Comparison of ENCODE assay signal across 19 cellular contexts in genomic region chr12:67645571-67645970, GRCh38. TPM values are rescaled to one million over a fixed set of nuclear protein-coding genes. Genes with fewer than 3 reads are reported as not detected.
A peak's percentile ranks its signal among the peaks of the same experiment; 100 is the strongest.
DNase-seq lines count a peak whose midpoint lies in the region; ATAC-seq and TF ChIP-seq lines count a peak whose summit lies in the region.
"Had no signal": no experiment of that assay in that cellular context is flagged by ENCODE, and none has a peak within 500 bp of the region (broad histone marks: within the 10 kb centered on the region; RNA-seq: fewer than 3 reads in every experiment).

No MANE protein-coding gene starts in this region.

- TF ChIP-seq CTCF in AG04449 (IDR thresholded peaks at IDR 0.05; ENCODE audit: insufficient read depth, low read length, missing control alignments): no peak
- no peak for TF ChIP-seq CTCF in HEK293 (tag by site-specific recombination; IDR thresholded peaks at IDR 0.05)
- TF ChIP-seq CTCF in mammary epithelial cell (conservative IDR thresholded peaks at IDR 0.05 in 1 of 2, IDR thresholded peaks at IDR 0.05 in 1 of 2; ENCODE audit: extremely low read depth in 1 of 2, insufficient read depth in 1 of 2, low read depth in 1 of 2, low read length in 2 of 2): no peak

- dilution Hi-C loops in mammary epithelial cell (cut with HindIII; ENCODE audit: low sequenced_read_pairs): no loop called here

- peaks cover 0 to 2% of the 10 kb centered on the region in 2 experiments; a peak in 1 of 3 replicates for H3K36me3 ChIP-seq in HEK293 (ENCODE audit: control insufficient read depth in 2 of 2, insufficient read depth in 1 of 2, low read length in 2 of 2)
- no peaks in the 10 kb centered on the region for H3K36me3 ChIP-seq in mammary epithelial cell (ENCODE audit: insufficient read depth, low read length)

- H3K4me1 ChIP-seq in HEK293 (ENCODE audit: control insufficient read depth, insufficient read depth, low read length) (0 out of 2 replicates have a peak, but pooled peaks cover 3% of the 10 kb centered on the region), mammary epithelial cell (ENCODE audit: insufficient read depth, low read length) (peaks cover 11% of the 10 kb centered on the region)

- BruUV-seq in mammary epithelial cell (replicated peaks; lab: Mats Ljungman, UMichigan): no TSS peak

- no peak overlapping the region for H3K4me2 ChIP-seq in mammary epithelial cell (ENCODE audit: insufficient read depth, low read depth, low read length)

- H3K79me2 ChIP-seq in mammary epithelial cell (ENCODE audit: insufficient read depth, low read length): peaks cover 19% of the 10 kb centered on the region

- H3K9me3 ChIP-seq in HEK293 (ENCODE audit: control insufficient read depth, insufficient read depth, low read depth, low read length): no peaks in the 10 kb centered on the region
- no peaks in the 10 kb centered on the region for H3K9me3 ChIP-seq in mammary epithelial cell (replicated peaks; ENCODE audit: insufficient read depth, low read length)

- H3K9ac ChIP-seq in mammary epithelial cell (ENCODE audit: insufficient read depth, low read length): no peak overlapping the region
- H3K9ac ChIP-seq: parathyroid adenoma had no signal

- H3K27ac ChIP-seq in HEK293 (ENCODE audit: extremely low read depth, low read depth, low read length) (no peak overlapping the region), mammary epithelial cell (ENCODE audit: insufficient read depth, low read depth, low read length) (no peak overlapping the region)
- H3K27ac ChIP-seq: parathyroid adenoma had no signal

- DNase-seq in AG04449 (ENCODE audit: low read depth, low spot score) (peak; percentile 57), mammary epithelial cell (peak; percentile 26), iris pigment epithelial cell (ENCODE audit: low read depth) (peak; percentile 90), activated T-cell treated with anti-CD3 and anti-CD28 coated beads for 4 hours (no peak), NCI-H1092 (lab: John Stamatoyannopoulos, UW) (no peak), NCI-H2081 (lab: John Stamatoyannopoulos, UW) (no peak)
- DNase-seq: activated CD4-positive, alpha-beta T cell treated with anti-CD3 and anti-CD28 coated beads for 4 hours; activated naive CD8-positive, alpha-beta T cell treated with anti-CD3 and anti-CD28 coated beads for 36 hours; COR-L47; KG1; NCI-H1436 treated with DMSO at 0.1 percent for 48 hours; NCI-H446; SHP77 treated with DMSO at 0.1 percent for 48 hours; stimulated activated CD4-positive, alpha-beta T cell treated with anti-CD3 and anti-CD28 coated beads, Interleukin-12 subunit alpha, Interleukin-12 subunit beta, amount 100 ng/mL, for 4 hours; stimulated activated naive CD8-positive, alpha-beta T cell treated with anti-CD3 and anti-CD28 coated beads, Interleukin-15, Interleukin-2, amounts not matched to agents 100 U/mL and 50 U/mL, for 24 hours; T1000 had no signal

- CTCF ChIA-PET in AG04449 (lab: Yijun Ruan, JAX) (interaction anchor here (0.7 to 1.6 kb wide), 2 partner anchors 9 to 289 kb away, joined by 3 read pairs; no protein-coding TSS in a partner anchor), HEK293 (lab: Yijun Ruan, JAX) (interaction anchor here (1.1 to 1.2 kb wide), 2 partner anchors 289 to 297 kb away, joined by 3 to 4 read pairs; no protein-coding TSS in a partner anchor), mammary epithelial cell (lab: Charles Lee; ENCODE audit: low non-redundant PET) (no interaction called here)

- POLR2A ChIA-PET in AG04449 (lab: Yijun Ruan, JAX): interaction anchor here (0.6 kb wide), 1 partner anchor 294 kb away, joined by 3 read pairs; no protein-coding TSS in a partner anchor
- POLR2A ChIA-PET in HEK293 (lab: Yijun Ruan, JAX): no interaction called here

- intact Hi-C loops in mammary epithelial cell (cut with micrococcal nuclease): loop anchor here (5.0 kb wide), 1 partner anchor 188 kb away; no protein-coding TSS in a partner anchor

- 100% methylated on average over 1 of the region's 1 CpG for WGBS in mammary epithelial cell (ENCODE audit: low coverage, missing lambda C conversion rate)

- no peak overlapping the region for H2AFZ ChIP-seq in mammary epithelial cell (ENCODE audit: low read depth, low read length)
- H2AFZ ChIP-seq: parathyroid adenoma had no signal

- no peaks in the 10 kb centered on the region for H3K27me3 ChIP-seq in mammary epithelial cell (ENCODE audit: insufficient read depth, low read length)

- H3K4me3 ChIP-seq in AG04449 (ENCODE audit: low read depth, low read length) (no peak overlapping the region), HEK293 (ENCODE audit: low read depth, low read length) (no peak overlapping the region), mammary epithelial cell (replicated peaks in 1 of 3; ENCODE audit: insufficient read depth in 1 of 3, low read depth in 2 of 3, low read length in 3 of 3) (no peak overlapping the region)

- no peaks in the 10 kb centered on the region for H4K20me1 ChIP-seq in mammary epithelial cell (ENCODE audit: insufficient read depth, low read length)

- no peak for ATAC-seq in GM18519 (IDR thresholded peaks at IDR 0.05; ENCODE audit: low FRiP score, unreplicated experiment)
- ATAC-seq: stimulated activated naive CD8-positive, alpha-beta T cell treated with anti-CD3 and anti-CD28 coated beads, Interleukin-15, Interleukin-2, amounts not matched to agents 100 U/mL and 50 U/mL, for 24 hours had no signal

- in situ Hi-C loops in mammary epithelial cell (cut with MboI; ENCODE audit: low sequenced_read_pairs in 2 of 2): loop anchor here in 1 of 2 donors (25.0 kb wide), 1 partner anchor 183 kb away; no protein-coding TSS in a partner anchor

TF ChIP-seq in HEK293, 187 proteins besides CTCF, POLR2A, EP300 and RAD21:
- TF ChIP-seq ZNF335 (tag by site-specific recombination; conservative IDR thresholded peaks at IDR 0.05) (0 out of 2 replicates have a peak, but pooled peaks have one; percentile 25), ZFP41 (tag by site-specific recombination; IDR thresholded peaks at IDR 0.05; ENCODE audit: borderline replicate concordance) (no peak)
TF ChIP-seq in HEK293: peak in this region for 1.

RNA-seq across cellular contexts. Expression of gene DYRK2, which starts 3.0 kb away (rescaled TPM):
- 10 to 100 TPM; 17.8 to 25.8 TPM for total RNA-seq in mammary epithelial cell
- 16.3 TPM for polyA plus RNA-seq in mammary epithelial cell
- polyA minus RNA-seq in mammary epithelial cell: 43.1 TPM

Comparison
In these comparisons a context has a peak if more than half of its experiments do, and no peak if none do; other contexts are left out.
1. DNase-seq: peak in AG04449 (single experiment), mammary epithelial cell (single experiment) and iris pigment epithelial cell (single experiment); none in activated T-cell treated with anti-CD3 and anti-CD28 coated beads for 4 hours (single experiment), NCI-H1092 (single experiment) and NCI-H2081 (0 of 2).